8 cellular contexts compared by ENCODE assay signal in genomic region chr19:13840751-13841338, GRCh38. TPM values are rescaled to one million over a fixed set of nuclear protein-coding genes. Genes with fewer than 3 reads are reported as not detected.
DNase-seq lines count a peak whose midpoint lies in the region; ATAC-seq and TF ChIP-seq lines count a peak whose summit lies in the region.

No MANE protein-coding gene starts in this region.

- DNase-seq in heart right ventricle = no peak
- DNase-seq in cardiac septum (ENCODE audit: low spot score) = no peak
- no peak for DNase-seq in brain microvascular endothelial cell
- no peak for DNase-seq in COR-L47 (lab: John Stamatoyannopoulos, UW)
- DNase-seq in OCI-M2 (lab: John Stamatoyannopoulos, UW; ENCODE audit: unreplicated experiment) = no peak

- H3K4me3 ChIP-seq in heart right ventricle (peak overlapping the region; percentile 76 to 100 (median 96)), brain microvascular endothelial cell (ENCODE audit: low read depth, low read length) (peak overlapping the region; percentile 80), mesodermal cell (ENCODE audit: extremely low read depth, insufficient read depth, low read length, poor library complexity, severe bottlenecking) (peak overlapping the region; percentile 93), urinary bladder (ENCODE audit: low read depth, low read length) (peak overlapping the region; percentile 94)

- no peak for TF ChIP-seq CTCF in heart right ventricle (IDR thresholded peaks at IDR 0.05)
- TF ChIP-seq CTCF in brain microvascular endothelial cell (IDR thresholded peaks at IDR 0.05; ENCODE audit: low read depth, low read length, missing control alignments) = no peak

- WGBS in heart right ventricle, 2 donors = 15 to 26% methylated on average over 20 of the region's 20 CpGs
- WGBS in mesodermal cell (ENCODE audit: insufficient coverage in 2 of 2), 2 experiments = 88 to 92% methylated on average over 17 to 18 of the region's 20 CpGs
- WGBS in urinary bladder = 21% methylated on average over 20 of the region's 20 CpGs

- H3K9me3 ChIP-seq in heart right ventricle (no peaks in the 10 kb centered on the region), mesodermal cell (ENCODE audit: control insufficient read depth, low read length) (no peaks in the 10 kb centered on the region)

- intact Hi-C loops in heart right ventricle (cut with DNase I) = loop anchor here in 4 of 10 donors (10.0 kb wide), 2 partner anchors 676 to 686 kb away; partner anchors contain the start of genes IER2 (in 3 of the 4) and STX10 (in 3 of the 4)
- intact Hi-C loops in cardiac septum (cut with DNase I) = loop anchor here (5.0 to 10.0 kb wide), 3 partner anchors 679 to 1046 kb away; partner anchors contain the start of gene JUNB

- H3K4me1 ChIP-seq in heart right ventricle = peaks cover 35 to 77% (median 52%) of the 10 kb centered on the region in 9 donors
- H3K4me1 ChIP-seq in mesodermal cell (ENCODE audit: control insufficient read depth, insufficient read depth, low read length, poor library complexity, severe bottlenecking) = peaks cover 56% of the 10 kb centered on the region
- no peaks in the 10 kb centered on the region for H3K4me1 ChIP-seq in urinary bladder (ENCODE audit: insufficient read depth)

- in situ Hi-C loops in brain microvascular endothelial cell (cut with HindIII; ENCODE audit: low pct_ligation_motif_present, low sequenced_read_pairs) = no loop called here

- H3K27ac ChIP-seq in heart right ventricle (peak overlapping the region; percentile 99 to 100 (median 100)), brain microvascular endothelial cell (peak overlapping the region; percentile 96), mesodermal cell (ENCODE audit: low read depth, low read length, severe bottlenecking) (peak overlapping the region; percentile 64), urinary bladder (ENCODE audit: low read depth) (peak overlapping the region; percentile 99)

- ATAC-seq in heart right ventricle = no peak
- ATAC-seq in HG03095 (IDR thresholded peaks at IDR 0.05; ENCODE audit: unreplicated experiment) = no peak

- no peaks in the 10 kb centered on the region for H3K27me3 ChIP-seq in heart right ventricle
- no peaks in the 10 kb centered on the region for H3K27me3 ChIP-seq in brain microvascular endothelial cell (replicated peaks)

- H3K36me3 ChIP-seq in heart right ventricle (peaks cover 0 to 39% (median 8%) of the 10 kb centered on the region in 9 donors), brain microvascular endothelial cell (replicated peaks) (peaks cover 45% of the 10 kb centered on the region), mesodermal cell (ENCODE audit: control insufficient read depth, insufficient read depth, low read length) (peaks cover 56% of the 10 kb centered on the region), urinary bladder (ENCODE audit: insufficient read depth) (no peaks in the 10 kb centered on the region)

RNA-seq across cellular contexts. Expression of gene NANOS3, which starts 36.1 kb away (rescaled TPM):
- 1 to 10 TPM in 3 of 10 donors, under 1 TPM in 3, not detected in 4; 0.37 to 1.5 (median 0.98) TPM for total RNA-seq in heart right ventricle
- polyA plus RNA-seq in heart right ventricle = 1 to 10 TPM in 1 of 2 donors, under 1 TPM in 1; 0.41 to 2.9 TPM
- 0.78 TPM for total RNA-seq in cardiac septum
- polyA plus RNA-seq in mesodermal cell (2013, experiment 1 of 2) = 3.8 TPM
- 2.2 TPM for polyA plus RNA-seq in mesodermal cell (2013, experiment 2 of 2)
- total RNA-seq in urinary bladder = not detected
- polyA plus RNA-seq in urinary bladder = 0.57 TPM

RNA-seq across cellular contexts. Expression of gene ZSWIM4, which starts 45.6 kb away (rescaled TPM):
- total RNA-seq in heart right ventricle (1 to 10 TPM; 2.1 to 7.1 (median 3.0) TPM), cardiac septum (3.9 TPM), urinary bladder (2.5 TPM)
- polyA plus RNA-seq in heart right ventricle (1 to 10 TPM; 1.2 to 1.5 TPM), urinary bladder (2.2 TPM)
- 25.4 TPM for polyA plus RNA-seq in mesodermal cell (2013, experiment 1 of 2)
- 17.4 TPM for polyA plus RNA-seq in mesodermal cell (2013, experiment 2 of 2)
